In the genomic region with DNA sequence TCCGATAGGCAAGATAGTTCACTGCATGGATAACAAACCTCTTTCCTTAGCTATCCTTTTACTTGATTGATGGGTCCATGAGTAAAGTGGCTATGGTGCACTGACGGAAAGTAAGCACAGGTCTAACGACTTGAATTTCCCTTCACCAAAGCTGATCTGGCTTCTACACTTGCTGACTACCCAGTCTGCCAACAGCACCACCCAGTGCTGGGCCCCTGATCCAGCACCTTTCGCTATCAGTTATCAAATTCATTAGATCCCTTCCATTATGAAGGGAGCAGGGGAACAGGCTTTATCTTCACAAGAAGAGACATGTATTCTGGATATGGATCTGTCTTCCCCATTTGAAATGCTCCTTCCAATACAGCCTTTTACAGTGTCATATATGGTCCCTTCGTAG, we compare ENCODE assay signal across 23 cellular contexts.
A peak's percentile ranks its signal among the peaks of the same experiment; 100 is the strongest.
DNase-seq lines count a peak whose midpoint lies in the region; ATAC-seq and TF ChIP-seq lines count a peak whose summit lies in the region.
"Had no signal": no experiment of that assay in that cellular context is flagged by ENCODE, and none has a peak within 500 bp of the region (broad histone marks: within the 10 kb centered on the region; RNA-seq: fewer than 3 reads in every experiment).

No MANE protein-coding gene starts in this region.

- H3K4me3 ChIP-seq in OCI-LY7 (ENCODE audit: low read depth, low read length, poor library complexity, severe bottlenecking), result no peak overlapping the region
- H3K4me3 ChIP-seq: mucosa of descending colon, transverse colon had no signal

- H3K36me3 ChIP-seq in OCI-LY7 (ENCODE audit: insufficient read depth, low read length), result no peaks in the 10 kb centered on the region
- H3K36me3 ChIP-seq: transverse colon had no signal

- BruUV-seq in OCI-LY7 (replicated peaks; lab: Mats Ljungman, UMichigan), result no TSS peak

- H4K20me1 ChIP-seq in OCI-LY7 (ENCODE audit: insufficient read depth, low read length), result no peaks in the 10 kb centered on the region

- no peak overlapping the region for H3K27ac ChIP-seq in 22Rv1
- no peak overlapping the region for H3K27ac ChIP-seq in OCI-LY7 (ENCODE audit: low read depth, low read length, poor library complexity, severe bottlenecking)
- H3K27ac ChIP-seq: transverse colon had no signal

- H3K4me1 ChIP-seq in OCI-LY7 (ENCODE audit: insufficient read depth, low read length, poor library complexity, severe bottlenecking), result no peaks in the 10 kb centered on the region
- H3K4me1 ChIP-seq: transverse colon had no signal

- POLR2A ChIA-PET in OCI-LY7 (lab: Charles Lee), result no interaction called here

- H3K9me3 ChIP-seq in OCI-LY7 (ENCODE audit: low read length), result no peaks in the 10 kb centered on the region
- H3K9me3 ChIP-seq: mucosa of descending colon, transverse colon had no signal

- no peak overlapping the region for H3K4me2 ChIP-seq in OCI-LY7 (ENCODE audit: low read length)

- no peaks in the 10 kb centered on the region for H3K79me2 ChIP-seq in OCI-LY7 (ENCODE audit: insufficient read depth, low read depth, low read length)

- DNase-seq in OCI-LY7 (ENCODE audit: low spot score), result no peak
- DNase-seq in iPS-NIHi7 (ENCODE audit: extremely low spot score), result peak; percentile 45
- DNase-seq in activated T-cell treated with anti-CD3 and anti-CD28 coated beads, Interleukin-2, amount 50 U/mL, for 48 hours, result no peak
- DNase-seq in inferior parietal cortex (ENCODE audit: extremely low spot score), result no peak
- DNase-seq in NCI-H446 treated with DMSO at 0.1 percent for 48 hours (lab: John Stamatoyannopoulos, UW), result no peak
- DNase-seq: activated naive CD4-positive, alpha-beta T cell treated with anti-CD3 and anti-CD28 coated beads, Interleukin-2, amount 50 U/mL, for 16 hours; activated T-cell treated with anti-CD3 and anti-CD28 coated beads, Interleukin-2, amount 50 U/mL, for 72 hours; CD4-positive, alpha-beta memory T cell; central memory CD4-positive, alpha-beta T cell; DMS79 treated with DMSO at 0.1 percent for 48 hours; effector CD4-positive, alpha-beta T cell; foreskin melanocyte; mucosa of descending colon; NCI-H1092 treated with DMSO at 0.1 percent for 48 hours; NCI-H774; small intestine; stimulated activated CD4-positive, alpha-beta T cell treated with anti-CD3 and anti-CD28 coated beads, Interleukin-2, amount 100 ng/mL, for 48 hours; stimulated activated naive CD8-positive, alpha-beta T cell treated with anti-CD3 and anti-CD28 coated beads, Interleukin-15, Interleukin-2, amounts not matched to agents 100 U/mL and 50 U/mL, for 24 hours; transverse colon had no signal

- no peak overlapping the region for H2AFZ ChIP-seq in OCI-LY7 (ENCODE audit: low read length)

- CTCF ChIA-PET in OCI-LY7 (lab: Charles Lee; ENCODE audit: unreplicated experiment), result no interaction called here

- TF ChIP-seq CTCF in 22Rv1 (IDR thresholded peaks at IDR 0.05) (peak; percentile 11; the same call in 1 of the 2 replicates), GM12873 (IDR thresholded peaks at IDR 0.05; ENCODE audit: insufficient read depth, low read depth, low read length, missing control alignments) (peak; percentile 6), OCI-LY7 (conservative IDR thresholded peaks at IDR 0.05; ENCODE audit: low read length) (0 out of 2 replicates have a peak, but pooled peaks have one; percentile 21)

- no peaks in the 10 kb centered on the region for H3K9me2 ChIP-seq in OCI-LY7 (ENCODE audit: insufficient read depth, low read length)

- intact Hi-C loops in OCI-LY7 (cut with micrococcal nuclease; ENCODE audit: unreplicated experiment), result no loop called here

- ATAC-seq in GM18502 (IDR thresholded peaks at IDR 0.05; ENCODE audit: poor library complexity, unreplicated experiment), result no peak
- ATAC-seq: activated T-cell treated with anti-CD3 and anti-CD28 coated beads, Interleukin-2, amount 50 U/mL, for 72 hours; mucosa of descending colon; SK-N-SH treated with all-trans-retinoic acid at 6 μM for 48 hours; stimulated activated naive CD8-positive, alpha-beta T cell treated with anti-CD3 and anti-CD28 coated beads, Interleukin-15, Interleukin-2, amounts not matched to agents 100 U/mL and 50 U/mL, for 24 hours had no signal
